Comparison of ENCODE assay signal across 10 cellular contexts in genomic region chr6:143368426-143368825, GRCh38.
DNase-seq lines count a peak whose midpoint lies in the region; ATAC-seq lines count a peak whose summit lies in the region.
"Had no signal": no experiment of that assay in that cellular context is flagged by ENCODE, and none has a peak within 500 bp of the region (broad histone marks: within the 10 kb centered on the region; RNA-seq: fewer than 3 reads in every experiment).

No MANE protein-coding gene starts in this region.

- peak; percentile 6 for DNase-seq in activated naive CD4-positive, alpha-beta T cell treated with anti-CD3 and anti-CD28 coated beads for 36 hours
- DNase-seq in activated naive CD4-positive, alpha-beta T cell treated with anti-CD3 and anti-CD28 coated beads, Interleukin-2, amount 10 ng/mL, durations not matched to agents 7 days and 5 days = no peak
- DNase-seq in NOMO-1 treated with dmso at 0.1 percent for 144 hours (lab: John Stamatoyannopoulos, UW; ENCODE audit: unreplicated experiment) (peak; percentile 19), iPS-NIHi11 (ENCODE audit: low spot score) (no peak)
- no peak for DNase-seq in stimulated activated naive B cell treated with anti-CD40 and anti-IgM and Interleukin-4, amounts not matched to agents 10 μg/mL and 1 μg/mL and 100 μg/mL, for 72 hours
- no peak for DNase-seq in naive thymus-derived CD8-positive, alpha-beta T cell
- no peak for DNase-seq in activated effector memory CD4-positive, alpha-beta T cell treated with anti-CD3 and anti-CD28 coated beads, Interleukin-2, amount 50 U/mL, for 16 hours
- DNase-seq: NCI-H446 had no signal

- no peak overlapping the region for H3K27ac Mint-ChIP-seq in activated naive CD4-positive, alpha-beta T cell treated with anti-CD3 and anti-CD28 coated beads for 36 hours
- no peak overlapping the region for H3K27ac Mint-ChIP-seq in activated naive CD4-positive, alpha-beta T cell treated with anti-CD3 and anti-CD28 coated beads, Interleukin-2, amount 10 ng/mL, durations not matched to agents 7 days and 5 days
- no peak overlapping the region for H3K27ac Mint-ChIP-seq in stimulated activated naive B cell treated with anti-CD40 and anti-IgM and Interleukin-4, amounts not matched to agents 10 μg/mL and 1 μg/mL and 100 μg/mL, for 72 hours
- H3K27ac Mint-ChIP-seq in naive thymus-derived CD8-positive, alpha-beta T cell = no peak overlapping the region
- H3K27ac Mint-ChIP-seq: mesothelial cell of epicardium had no signal

- peaks cover 2% of the 10 kb centered on the region for H3K27me3 Mint-ChIP-seq in activated naive CD4-positive, alpha-beta T cell treated with anti-CD3 and anti-CD28 coated beads for 36 hours (ENCODE audit: low read depth)
- H3K27me3 Mint-ChIP-seq in activated naive CD4-positive, alpha-beta T cell treated with anti-CD3 and anti-CD28 coated beads, Interleukin-2, amount 10 ng/mL, durations not matched to agents 7 days and 5 days = peaks cover 4% of the 10 kb centered on the region
- no peaks in the 10 kb centered on the region for H3K27me3 Mint-ChIP-seq in stimulated activated naive B cell treated with anti-CD40 and anti-IgM and Interleukin-4, amounts not matched to agents 10 μg/mL and 1 μg/mL and 100 μg/mL, for 72 hours
- peaks cover 0 to 9% (median 4%) of the 10 kb centered on the region in 5 donors for H3K27me3 Mint-ChIP-seq in naive thymus-derived CD8-positive, alpha-beta T cell

- peaks cover 6% of the 10 kb centered on the region for H3K4me1 Mint-ChIP-seq in activated naive CD4-positive, alpha-beta T cell treated with anti-CD3 and anti-CD28 coated beads for 36 hours (ENCODE audit: low read depth)
- H3K4me1 Mint-ChIP-seq in activated naive CD4-positive, alpha-beta T cell treated with anti-CD3 and anti-CD28 coated beads, Interleukin-2, amount 10 ng/mL, durations not matched to agents 7 days and 5 days = no peaks in the 10 kb centered on the region
- peaks cover 0 to 3% of the 10 kb centered on the region in 2 donors for H3K4me1 Mint-ChIP-seq in stimulated activated naive B cell treated with anti-CD40 and anti-IgM and Interleukin-4, amounts not matched to agents 10 μg/mL and 1 μg/mL and 100 μg/mL, for 72 hours
- no peaks in the 10 kb centered on the region for H3K4me1 Mint-ChIP-seq in naive thymus-derived CD8-positive, alpha-beta T cell
- H3K4me1 Mint-ChIP-seq: mesothelial cell of epicardium had no signal

- CTCF ChIA-PET in activated naive CD4-positive, alpha-beta T cell treated with anti-CD3 and anti-CD28 coated beads for 36 hours (lab: Charles Lee) = no interaction called here
- CTCF ChIA-PET in activated naive CD4-positive, alpha-beta T cell treated with anti-CD3 and anti-CD28 coated beads, Interleukin-2, amount 10 ng/mL, durations not matched to agents 7 days and 5 days (lab: Charles Lee) = no interaction called here

- H3K9me3 Mint-ChIP-seq in activated naive CD4-positive, alpha-beta T cell treated with anti-CD3 and anti-CD28 coated beads for 36 hours = no peaks in the 10 kb centered on the region
- no peaks in the 10 kb centered on the region for H3K9me3 Mint-ChIP-seq in activated naive CD4-positive, alpha-beta T cell treated with anti-CD3 and anti-CD28 coated beads, Interleukin-2, amount 10 ng/mL, durations not matched to agents 7 days and 5 days
- no peaks in the 10 kb centered on the region for H3K9me3 Mint-ChIP-seq in stimulated activated naive B cell treated with anti-CD40 and anti-IgM and Interleukin-4, amounts not matched to agents 10 μg/mL and 1 μg/mL and 100 μg/mL, for 72 hours
- H3K9me3 Mint-ChIP-seq in naive thymus-derived CD8-positive, alpha-beta T cell = no peaks in the 10 kb centered on the region
- H3K9me3 Mint-ChIP-seq: mesothelial cell of epicardium had no signal

- peak; percentile 100 for ATAC-seq in HG02759 (IDR thresholded peaks at IDR 0.05; ENCODE audit: unreplicated experiment)
- ATAC-seq in stimulated activated naive B cell treated with anti-CD40 and anti-IgM and Interleukin-4, amounts not matched to agents 10 μg/mL and 1 μg/mL and 100 μg/mL, for 72 hours (replicated peaks) = peak; percentile 44 to 77
- no peak for ATAC-seq in naive thymus-derived CD8-positive, alpha-beta T cell

- H3K4me3 Mint-ChIP-seq in activated naive CD4-positive, alpha-beta T cell treated with anti-CD3 and anti-CD28 coated beads for 36 hours = no peak overlapping the region
- H3K4me3 Mint-ChIP-seq in activated naive CD4-positive, alpha-beta T cell treated with anti-CD3 and anti-CD28 coated beads, Interleukin-2, amount 10 ng/mL, durations not matched to agents 7 days and 5 days = no peak overlapping the region
- H3K4me3 Mint-ChIP-seq in stimulated activated naive B cell treated with anti-CD40 and anti-IgM and Interleukin-4, amounts not matched to agents 10 μg/mL and 1 μg/mL and 100 μg/mL, for 72 hours = no peak overlapping the region
- H3K4me3 Mint-ChIP-seq in naive thymus-derived CD8-positive, alpha-beta T cell = no peak overlapping the region
- H3K4me3 Mint-ChIP-seq: mesothelial cell of epicardium had no signal

- intact Hi-C loops in activated naive CD4-positive, alpha-beta T cell treated with anti-CD3 and anti-CD28 coated beads for 36 hours (cut with micrococcal nuclease) = no loop called here

- POLR2A ChIA-PET in naive thymus-derived CD8-positive, alpha-beta T cell (lab: Charles Lee) = no interaction called here

- H3K36me3 Mint-ChIP-seq in activated naive CD4-positive, alpha-beta T cell treated with anti-CD3 and anti-CD28 coated beads for 36 hours (ENCODE audit: low read depth) = no peaks in the 10 kb centered on the region
- no peaks in the 10 kb centered on the region for H3K36me3 Mint-ChIP-seq in activated naive CD4-positive, alpha-beta T cell treated with anti-CD3 and anti-CD28 coated beads, Interleukin-2, amount 10 ng/mL, durations not matched to agents 7 days and 5 days
- no peaks in the 10 kb centered on the region for H3K36me3 Mint-ChIP-seq in stimulated activated naive B cell treated with anti-CD40 and anti-IgM and Interleukin-4, amounts not matched to agents 10 μg/mL and 1 μg/mL and 100 μg/mL, for 72 hours
- H3K36me3 Mint-ChIP-seq in naive thymus-derived CD8-positive, alpha-beta T cell = no peaks in the 10 kb centered on the region
- H3K36me3 Mint-ChIP-seq: mesothelial cell of epicardium had no signal

Comparison
In these comparisons a context has a peak if more than half of its experiments do, and no peak if none do; other contexts are left out.
1. DNase-seq: peak in activated naive CD4-positive, alpha-beta T cell treated with anti-CD3 and anti-CD28 coated beads for 36 hours (single experiment) and NOMO-1 treated with dmso at 0.1 percent for 144 hours (single experiment); none in activated naive CD4-positive, alpha-beta T cell treated with anti-CD3 and anti-CD28 coated beads, Interleukin-2, amount 10 ng/mL, durations not matched to agents 7 days and 5 days (single experiment), stimulated activated naive B cell treated with anti-CD40 and anti-IgM and Interleukin-4, amounts not matched to agents 10 μg/mL and 1 μg/mL and 100 μg/mL, for 72 hours (single experiment), naive thymus-derived CD8-positive, alpha-beta T cell (0 of 10), activated effector memory CD4-positive, alpha-beta T cell treated with anti-CD3 and anti-CD28 coated beads, Interleukin-2, amount 50 U/mL, for 16 hours (single experiment) and iPS-NIHi11 (single experiment).
2. ATAC-seq: peak in HG02759 (single experiment) and stimulated activated naive B cell treated with anti-CD40 and anti-IgM and Interleukin-4, amounts not matched to agents 10 μg/mL and 1 μg/mL and 100 μg/mL, for 72 hours (2 of 2); none in naive thymus-derived CD8-positive, alpha-beta T cell (0 of 2).